12 cellular contexts compared by ENCODE assay signal in the genomic region with DNA sequence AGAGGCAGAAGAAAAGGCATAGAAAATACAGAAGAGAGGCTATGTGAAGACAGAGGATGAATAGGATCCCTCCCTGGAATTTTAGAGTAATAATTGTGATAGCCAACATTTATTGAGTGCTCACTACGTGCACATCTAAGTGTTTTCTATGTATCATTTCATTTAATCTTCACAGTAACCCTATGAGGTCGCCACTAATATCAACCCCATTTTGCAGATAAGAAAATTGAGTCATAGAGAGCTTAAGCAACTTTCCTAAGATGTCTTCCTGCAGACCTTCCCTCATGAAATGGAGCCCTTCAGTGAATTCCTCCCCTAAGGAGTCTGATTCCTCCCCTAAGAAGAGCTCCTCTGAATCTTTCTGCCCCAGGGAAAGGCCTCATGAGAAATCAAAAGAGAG. TPM values are rescaled to one million over a fixed set of nuclear protein-coding genes. Genes with fewer than 3 reads are reported as not detected.
A peak's percentile ranks its signal among the peaks of the same experiment; 100 is the strongest.
DNase-seq lines count a peak whose midpoint lies in the region; ATAC-seq, FAIRE-seq and TF ChIP-seq lines count a peak whose summit lies in the region.
"Had no signal": no experiment of that assay in that cellular context is flagged by ENCODE, and none has a peak within 500 bp of the region (broad histone marks: within the 10 kb centered on the region; RNA-seq: fewer than 3 reads in every experiment).

No MANE protein-coding gene starts in this region.

- no peaks in the 10 kb centered on the region for H3K4me1 ChIP-seq in CD4-positive, CD25-positive, alpha-beta regulatory T cell (ENCODE audit: control insufficient read depth, insufficient read depth, low read length, poor library complexity, severe bottlenecking)
- H3K4me1 ChIP-seq in K562 (replicated peaks in 1 of 2; ENCODE audit: control insufficient read depth in 2 of 2, insufficient read depth in 2 of 2, low read length in 2 of 2) (peaks cover 49 to 50% of the 10 kb centered on the region in 2 experiments), transverse colon (no peaks in the 10 kb centered on the region)

- no peak for TF ChIP-seq CTCF in GM13977 (IDR thresholded peaks at IDR 0.05; ENCODE audit: extremely low read depth, insufficient read depth, missing control alignments)
- TF ChIP-seq CTCF in K562 (IDR thresholded peaks at IDR 0.05 in 2 of 3, conservative IDR thresholded peaks at IDR 0.05 in 1 of 3; ENCODE audit: insufficient read depth in 2 of 3, low read depth in 1 of 3, low read length in 3 of 3): no peak
- TF ChIP-seq CTCF in nephron (IDR thresholded peaks at IDR 0.05; ENCODE audit: unreplicated experiment in 3 of 3): no peak
- TF ChIP-seq CTCF in transverse colon (IDR thresholded peaks at IDR 0.05): no peak

- H3K4me3 Mint-ChIP-seq in CD4-positive, CD25-positive, alpha-beta regulatory T cell: no peak overlapping the region
- H3K4me3 Mint-ChIP-seq in nephron: no peak overlapping the region
- H3K4me3 Mint-ChIP-seq: CD8-positive, alpha-beta T cell had no signal

- peaks cover 52% of the 10 kb centered on the region for H3K36me3 Mint-ChIP-seq in CD4-positive, CD25-positive, alpha-beta regulatory T cell
- H3K36me3 Mint-ChIP-seq in nephron (ENCODE audit: low read depth): peaks cover 5% of the 10 kb centered on the region

- TF ChIP-seq RAD21 in K562 (CRISPR knock-in tag; conservative IDR thresholded peaks at IDR 0.05 in 1 of 2, IDR thresholded peaks at IDR 0.05 in 1 of 2): no peak

- no peaks in the 10 kb centered on the region for H3K79me2 ChIP-seq in K562 (ENCODE audit: control insufficient read depth, insufficient read depth, low read length)

- ATAC-seq in CD4-positive, CD25-positive, alpha-beta regulatory T cell (ENCODE audit: low read depth in 2 of 2): no peak
- ATAC-seq in K562 (no peak), HG03354 (IDR thresholded peaks at IDR 0.05; ENCODE audit: poor library complexity, severe bottlenecking, unreplicated experiment) (no peak)
- ATAC-seq: A549; CD8-positive, alpha-beta T cell had no signal

- no peaks in the 10 kb centered on the region for H4K20me1 ChIP-seq in K562 (replicated peaks; ENCODE audit: control insufficient read depth, insufficient read depth, low read length)

- no peak overlapping the region for H3K9ac ChIP-seq in K562 (ENCODE audit: insufficient read depth in 1 of 2, low read depth in 2 of 2, low read length in 2 of 2)

- no peak for TF ChIP-seq EP300 in K562 (IDR thresholded peaks at IDR 0.05; ENCODE audit: low read length)
- TF ChIP-seq EP300 in transverse colon (IDR thresholded peaks at IDR 0.05; ENCODE audit: low read depth): no peak

- peaks cover 0 to 10% (median 2%) of the 10 kb centered on the region in 4 donors for H3K4me1 Mint-ChIP-seq in CD4-positive, CD25-positive, alpha-beta regulatory T cell
- peaks cover 25% of the 10 kb centered on the region for H3K4me1 Mint-ChIP-seq in nephron

- POLR2A ChIA-PET in K562 (lab: Yijun Ruan, JAX): interaction anchor here (0.5 to 1.0 kb wide), 3 partner anchors 38 to 73 kb away, joined by 3 read pairs; no protein-coding TSS in a partner anchor

- peak overlapping the region in 2 of 3 donors; percentile 5 to 10 for H3K27ac Mint-ChIP-seq in CD4-positive, CD25-positive, alpha-beta regulatory T cell
- H3K27ac Mint-ChIP-seq in nephron: peak overlapping the region; percentile 5 to 20 (median 8)
- H3K27ac Mint-ChIP-seq: CD8-positive, alpha-beta T cell had no signal

- peaks cover 13% of the 10 kb centered on the region for H3K9me1 ChIP-seq in K562 (ENCODE audit: control insufficient read depth, insufficient read depth, low read length)

- in situ Hi-C loops in GM13977 (cut with MboI; ENCODE audit: low pct_unique_long_range_greater_than_20kb, low sequenced_read_pairs, unreplicated experiment): no loop called here
- in situ Hi-C loops in K562 (cut with MboI): no loop called here
- in situ Hi-C loops in transverse colon (cut with MboI; ENCODE audit: low pct_ligation_motif_present in 1 of 4, low pct_unique_long_range_greater_than_20kb in 1 of 4, low sequenced_read_pairs in 3 of 4): no loop called here

- CTCF ChIA-PET in K562 (lab: Yijun Ruan, JAX; ENCODE audit: low intra/inter-chr PET ratio): no interaction called here

- DNase-seq in CD4-positive, CD25-positive, alpha-beta regulatory T cell: no peak
- DNase-seq in GM13977 (ENCODE audit: low spot score) (peak; percentile 8), K562 (ENCODE audit: extremely low read depth in 1 of 4, low spot score in 3 of 4) (no peak), transverse colon (no peak)
- DNase-seq: BE2C; CD8-positive, alpha-beta T cell; DMS53; GF-D8 had no signal

- no peak overlapping the region for H2AFZ ChIP-seq in K562 (ENCODE audit: low read depth, low read length)

- no peak overlapping the region for H3K4me2 ChIP-seq in K562 (ENCODE audit: insufficient read depth, low read length)
- H3K4me2 ChIP-seq: A549 had no signal

- no peaks in the 10 kb centered on the region for H3K9me3 ChIP-seq in CD4-positive, CD25-positive, alpha-beta regulatory T cell (ENCODE audit: control insufficient read depth in 2 of 2, low read length in 2 of 2)
- no peaks in the 10 kb centered on the region for H3K9me3 ChIP-seq in K562 (replicated peaks; ENCODE audit: control insufficient read depth, insufficient read depth, low read depth, low read length)
- no peaks in the 10 kb centered on the region for H3K9me3 ChIP-seq in transverse colon
- H3K9me3 ChIP-seq: A549, BE2C had no signal

- no peaks in the 10 kb centered on the region for H3K36me3 ChIP-seq in CD4-positive, CD25-positive, alpha-beta regulatory T cell (ENCODE audit: control insufficient read depth, insufficient read depth, low read length)
- H3K36me3 ChIP-seq in K562 (ENCODE audit: control insufficient read depth, insufficient read depth, low read length) (no peaks in the 10 kb centered on the region), transverse colon (no peaks in the 10 kb centered on the region)
- H3K36me3 ChIP-seq: BE2C had no signal

- BruUV-seq in K562 (replicated peaks; lab: Mats Ljungman, UMichigan): no TSS peak

- TF ChIP-seq POLR2A in K562 (conservative IDR thresholded peaks at IDR 0.05): no peak
- no peak for TF ChIP-seq POLR2A in transverse colon (IDR thresholded peaks at IDR 0.05)

- H3K27me3 ChIP-seq in CD4-positive, CD25-positive, alpha-beta regulatory T cell (ENCODE audit: control insufficient read depth, insufficient read depth, low read length): no peaks in the 10 kb centered on the region
- no peaks in the 10 kb centered on the region for H3K27me3 ChIP-seq in K562 (ENCODE audit: control insufficient read depth in 2 of 2, insufficient read depth in 2 of 2, low read length in 2 of 2)
- H3K27me3 ChIP-seq in transverse colon: no peaks in the 10 kb centered on the region
- H3K27me3 ChIP-seq: BE2C had no signal

- FAIRE-seq in K562 (lab: Jason Lieb, UNC): no peak
- FAIRE-seq: A549, H54 had no signal

- WGBS in K562 (ENCODE audit: insufficient coverage, low coverage, missing lambda C conversion rate): 48% methylated on average over 2 of the region's 2 CpGs
- WGBS in transverse colon (ENCODE audit: low coverage in 1 of 2), 2 donors: 84 to 92% methylated on average over 2 of the region's 2 CpGs

- H3K27ac ChIP-seq in CD4-positive, CD25-positive, alpha-beta regulatory T cell (ENCODE audit: insufficient read depth, low read length, poor library complexity, severe bottlenecking): no peak overlapping the region
- no peak overlapping the region for H3K27ac ChIP-seq in K562 (ENCODE audit: extremely low read depth, low read depth, low read length)
- H3K27ac ChIP-seq in transverse colon: no peak overlapping the region
- H3K27ac ChIP-seq: A549 had no signal

- H3K4me3 ChIP-seq in CD4-positive, CD25-positive, alpha-beta regulatory T cell (ENCODE audit: low read depth, low read length): no peak overlapping the region
- no peak overlapping the region for H3K4me3 ChIP-seq in K562
- no peak overlapping the region for H3K4me3 ChIP-seq in transverse colon
- H3K4me3 ChIP-seq: A549 had no signal

- intact Hi-C loops in K562 (cut with micrococcal nuclease) (no loop called here), transverse colon (cut with DNase I; ENCODE audit: low total_unique reads) (no loop called here)

- no peaks in the 10 kb centered on the region for H3K27me3 Mint-ChIP-seq in CD4-positive, CD25-positive, alpha-beta regulatory T cell
- H3K27me3 Mint-ChIP-seq in nephron (ENCODE audit: low read depth): no peaks in the 10 kb centered on the region

- no peaks in the 10 kb centered on the region for H3K9me3 Mint-ChIP-seq in CD4-positive, CD25-positive, alpha-beta regulatory T cell
- no peaks in the 10 kb centered on the region for H3K9me3 Mint-ChIP-seq in nephron
- H3K9me3 Mint-ChIP-seq: CD8-positive, alpha-beta T cell had no signal

RNA-seq across cellular contexts. Expression of a gene that starts 38.1 kb away (rescaled TPM):
- 21.0 TPM for total RNA-seq in CD4-positive, CD25-positive, alpha-beta regulatory T cell
- 10 to 100 TPM; 22.5 to 30.9 (median 25.7) TPM for polyA plus RNA-seq in CD4-positive, CD25-positive, alpha-beta regulatory T cell
- 45.2 and 53.8 TPM in 2 replicates for total RNA-seq in K562 (2011; cell fraction: chromatin; rRNA removed; ENCODE audit: low replicate concordance)
- total RNA-seq in K562 (2011; cell fraction: nucleolus; rRNA removed): 28.2 and 28.5 TPM in 2 replicates
- total RNA-seq in K562 (2011; cell fraction: nucleoplasm; rRNA removed): 33.8 and 40.3 TPM in 2 replicates
- total RNA-seq in K562 (2014; rRNA removed) (27.9 and 47.5 TPM in 2 replicates), K562 (2014; rRNA removed; fragmentation: Illumina TruSeq; extraction: Trizol) (33.5 and 37.0 TPM in 2 replicates), K562 (2015; rRNA removed; fragmentation: Illumina TruSeq; extraction: Trizol) (31.5 and 32.6 TPM in 2 replicates), K562 (2021) (41.0 and 47.2 TPM in 2 replicates), transverse colon (100 to 1,000 TPM in 1 of 4 donors, 10 to 100 TPM in 2, 1 to 10 TPM in 1; 9.7 to 145 (median 48.2) TPM)
- polyA plus RNA-seq in K562 (2011; rRNA removed) (28.1 and 29.8 TPM in 2 replicates), K562 (2014; fragmentation: Illumina TruSeq; extraction: Trizol) (34.6 and 47.3 TPM in 2 replicates), K562 (2014; fragmentation: Nextera tagmentation; extraction: Ambion mirVana) (10 to 100 TPM in 1 of 2 experiments, 1 to 10 TPM in 1; 5.7 to 11.4 TPM), K562 (2014; rRNA removed) (26.1 and 33.4 TPM in 2 replicates)
- polyA plus RNA-seq in K562 (2011; cell fraction: cytosol; rRNA removed): 10.9 and 15.1 TPM in 2 replicates
- 30.2 and 30.7 TPM in 2 replicates for polyA plus RNA-seq in K562 (2011; cell fraction: nucleus; rRNA removed)
- 22.8 and 24.8 TPM in 2 replicates for polyA plus RNA-seq in K562 (2012)
- polyA minus RNA-seq in K562 (2011; rRNA and poly(A)+ RNA removed): 19.2 and 20.6 TPM in 2 replicates
- 8.9 and 17.8 TPM in 2 replicates for polyA minus RNA-seq in K562 (2011; cell fraction: cytosol; rRNA and poly(A)+ RNA removed)
- polyA minus RNA-seq in K562 (2011; cell fraction: nucleus; rRNA and poly(A)+ RNA removed): 29.8 and 39.9 TPM in 2 replicates

RNA-seq across cellular contexts. Expression of a gene that starts 38.2 kb away (rescaled TPM):
- 62.9 TPM for total RNA-seq in CD4-positive, CD25-positive, alpha-beta regulatory T cell
- polyA plus RNA-seq in CD4-positive, CD25-positive, alpha-beta regulatory T cell: 100 to 1,000 TPM in 2 of 4 donors, 10 to 100 TPM in 2; 92.8 to 141 (median 115) TPM
- 143 and 177 TPM in 2 replicates for total RNA-seq in K562 (2011; cell fraction: chromatin; rRNA removed; ENCODE audit: low replicate concordance)
- 86.9 and 104 TPM in 2 replicates for total RNA-seq in K562 (2011; cell fraction: nucleolus; rRNA removed)
- 98.0 and 109 TPM in 2 replicates for total RNA-seq in K562 (2011; cell fraction: nucleoplasm; rRNA removed)
- 43.3 and 54.7 TPM in 2 replicates for total RNA-seq in K562 (2014; rRNA removed)
- total RNA-seq in K562 (2014; rRNA removed; fragmentation: Illumina TruSeq; extraction: Trizol): 47.0 and 50.4 TPM in 2 replicates
- 57.3 and 59.0 TPM in 2 replicates for total RNA-seq in K562 (2015; rRNA removed; fragmentation: Illumina TruSeq; extraction: Trizol)
- 57.9 and 58.9 TPM in 2 replicates for total RNA-seq in K562 (2021)
- polyA plus RNA-seq in K562 (2011; rRNA removed): 95.9 and 108 TPM in 2 replicates
- 106 and 115 TPM in 2 replicates for polyA plus RNA-seq in K562 (2011; cell fraction: cytosol; rRNA removed)
- 190 and 247 TPM in 2 replicates for polyA plus RNA-seq in K562 (2011; cell fraction: nucleus; rRNA removed)
- 56.9 and 91.3 TPM in 2 replicates for polyA plus RNA-seq in K562 (2012)
- polyA plus RNA-seq in K562 (2014; fragmentation: Illumina TruSeq; extraction: Trizol): 83.6 and 86.9 TPM in 2 replicates
- polyA plus RNA-seq in K562 (2014; fragmentation: Nextera tagmentation; extraction: Ambion mirVana): 10 to 100 TPM; 49.3 to 85.1 TPM
- polyA plus RNA-seq in K562 (2014; rRNA removed): 54.5 and 57.3 TPM in 2 replicates
- polyA minus RNA-seq in K562 (2011; rRNA and poly(A)+ RNA removed): 81.2 and 84.6 TPM in 2 replicates
- polyA minus RNA-seq in K562 (2011; cell fraction: cytosol; rRNA and poly(A)+ RNA removed): 31.6 and 38.1 TPM in 2 replicates
- 49.8 and 82.9 TPM in 2 replicates for polyA minus RNA-seq in K562 (2011; cell fraction: nucleus; rRNA and poly(A)+ RNA removed)
- total RNA-seq in transverse colon: 100 to 1,000 TPM; 159 to 211 (median 169) TPM

RNA-seq across cellular contexts. Expression of a gene that starts 46.7 kb away (rescaled TPM):
- 125 TPM for total RNA-seq in CD4-positive, CD25-positive, alpha-beta regulatory T cell
- 100 to 1,000 TPM; 254 to 386 (median 265) TPM for polyA plus RNA-seq in CD4-positive, CD25-positive, alpha-beta regulatory T cell
- 41.3 and 76.7 TPM in 2 replicates for total RNA-seq in K562 (2011; cell fraction: chromatin; rRNA removed; ENCODE audit: low replicate concordance)
- 44.1 and 46.0 TPM in 2 replicates for total RNA-seq in K562 (2011; cell fraction: nucleolus; rRNA removed)
- total RNA-seq in K562 (2011; cell fraction: nucleoplasm; rRNA removed): 51.3 and 101 TPM in 2 replicates
- 131 and 181 TPM in 2 replicates for total RNA-seq in K562 (2014; rRNA removed)
- total RNA-seq in K562 (2014; rRNA removed; fragmentation: Illumina TruSeq; extraction: Trizol): 78.6 and 96.2 TPM in 2 replicates
- total RNA-seq in K562 (2015; rRNA removed; fragmentation: Illumina TruSeq; extraction: Trizol): 89.5 and 105 TPM in 2 replicates
- 153 and 154 TPM in 2 replicates for total RNA-seq in K562 (2021)
- polyA plus RNA-seq in K562 (2011; rRNA removed): 166 and 197 TPM in 2 replicates
- 173 and 272 TPM in 2 replicates for polyA plus RNA-seq in K562 (2011; cell fraction: cytosol; rRNA removed)
- polyA plus RNA-seq in K562 (2011; cell fraction: nucleus; rRNA removed): 214 and 295 TPM in 2 replicates
- 232 and 237 TPM in 2 replicates for polyA plus RNA-seq in K562 (2012)
- polyA plus RNA-seq in K562 (2014; fragmentation: Illumina TruSeq; extraction: Trizol): 120 and 148 TPM in 2 replicates
- 10 to 100 TPM; 19.5 to 28.2 TPM for polyA plus RNA-seq in K562 (2014; fragmentation: Nextera tagmentation; extraction: Ambion mirVana)
- 121 and 186 TPM in 2 replicates for polyA plus RNA-seq in K562 (2014; rRNA removed)
- polyA minus RNA-seq in K562 (2011; rRNA and poly(A)+ RNA removed): 36.3 and 56.6 TPM in 2 replicates
- polyA minus RNA-seq in K562 (2011; cell fraction: cytosol; rRNA and poly(A)+ RNA removed): 49.1 and 55.1 TPM in 2 replicates
- 25.6 and 30.0 TPM in 2 replicates for polyA minus RNA-seq in K562 (2011; cell fraction: nucleus; rRNA and poly(A)+ RNA removed)
- 100 to 1,000 TPM in 1 of 4 donors, 10 to 100 TPM in 3; 35.7 to 114 (median 53.8) TPM for total RNA-seq in transverse colon

RNA-seq across cellular contexts. Expression of a gene that starts 53.9 kb away (rescaled TPM):
- 100 TPM for total RNA-seq in CD4-positive, CD25-positive, alpha-beta regulatory T cell
- 100 to 1,000 TPM; 135 to 165 (median 137) TPM for polyA plus RNA-seq in CD4-positive, CD25-positive, alpha-beta regulatory T cell
- 85.5 and 108 TPM in 2 replicates for total RNA-seq in K562 (2011; cell fraction: chromatin; rRNA removed; ENCODE audit: low replicate concordance)
- total RNA-seq in K562 (2011; cell fraction: nucleolus; rRNA removed): 98.2 and 104 TPM in 2 replicates
- 118 and 162 TPM in 2 replicates for total RNA-seq in K562 (2011; cell fraction: nucleoplasm; rRNA removed)
- total RNA-seq in K562 (2014; rRNA removed) (11.9 and 16.6 TPM in 2 replicates), K562 (2014; rRNA removed; fragmentation: Illumina TruSeq; extraction: Trizol) (7.5 TPM in 2 replicates), K562 (2015; rRNA removed; fragmentation: Illumina TruSeq; extraction: Trizol) (15.0 and 16.3 TPM in 2 replicates), K562 (2021) (45.5 and 50.2 TPM in 2 replicates), transverse colon (100 to 1,000 TPM in 1 of 4 donors, 10 to 100 TPM in 3; 64.0 to 114 (median 74.0) TPM)
- polyA plus RNA-seq in K562 (2011; rRNA removed) (29.4 and 54.6 TPM in 2 replicates), K562 (2014; fragmentation: Illumina TruSeq; extraction: Trizol) (59.9 and 75.8 TPM in 2 replicates), K562 (2014; fragmentation: Nextera tagmentation; extraction: Ambion mirVana) (10 to 100 TPM in 1 of 2 experiments, 1 to 10 TPM in 1; 9.4 to 15.7 TPM), K562 (2014; rRNA removed) (25.8 and 38.7 TPM in 2 replicates)
- polyA plus RNA-seq in K562 (2011; cell fraction: cytosol; rRNA removed): 35.7 and 56.0 TPM in 2 replicates
- polyA plus RNA-seq in K562 (2011; cell fraction: nucleus; rRNA removed): 88.3 and 109 TPM in 2 replicates
- polyA plus RNA-seq in K562 (2012): 62.0 and 173 TPM in 2 replicates
- polyA minus RNA-seq in K562 (2011; rRNA and poly(A)+ RNA removed): 27.0 and 40.7 TPM in 2 replicates
- polyA minus RNA-seq in K562 (2011; cell fraction: cytosol; rRNA and poly(A)+ RNA removed): 42.1 and 45.9 TPM in 2 replicates
- polyA minus RNA-seq in K562 (2011; cell fraction: nucleus; rRNA and poly(A)+ RNA removed): 22.3 and 26.4 TPM in 2 replicates
